Comparison of ENCODE assay signal across 18 cellular contexts in the genomic region with DNA sequence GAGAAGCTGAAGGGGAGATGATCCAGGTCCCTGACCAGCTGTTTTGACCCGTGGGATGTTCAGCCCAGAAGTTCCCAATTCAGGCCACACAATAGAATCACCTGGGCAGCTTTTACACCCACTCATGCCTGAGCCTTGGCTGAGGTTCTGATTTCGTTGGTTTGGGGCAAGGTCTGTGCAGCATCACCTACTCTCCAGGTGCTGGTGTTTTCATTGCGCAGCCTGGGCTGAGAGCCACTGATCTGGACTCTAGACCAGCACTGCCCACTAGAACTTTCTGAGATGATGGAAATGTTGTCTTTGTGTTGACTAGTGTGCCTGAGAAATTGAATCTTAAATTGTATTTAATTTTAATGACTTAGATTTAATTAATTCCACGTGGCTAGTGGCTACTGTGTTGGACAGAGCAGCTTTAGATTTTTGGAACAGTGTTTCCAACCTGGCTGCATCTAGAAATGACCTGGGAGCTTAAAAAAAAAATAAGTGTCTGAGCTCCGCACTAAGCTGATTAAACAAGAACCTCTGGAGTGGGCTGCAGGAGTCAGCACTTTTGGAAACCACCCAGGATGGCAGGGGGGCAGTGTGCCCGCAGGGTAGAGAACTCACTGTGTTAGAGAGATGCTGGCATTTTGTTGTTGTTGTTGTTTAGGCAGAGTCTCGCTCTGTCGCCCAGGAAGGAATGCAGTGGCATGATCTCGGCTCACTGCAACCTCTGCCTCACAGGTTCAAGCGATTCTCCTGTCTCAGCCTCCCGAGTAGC. TPM values are rescaled to one million over a fixed set of nuclear protein-coding genes. Genes with fewer than 3 reads are reported as not detected.
DNase-seq lines count a peak whose midpoint lies in the region; ATAC-seq and TF ChIP-seq lines count a peak whose summit lies in the region.
"Had no signal": no experiment of that assay in that cellular context is flagged by ENCODE, and none has a peak within 500 bp of the region (broad histone marks: within the 10 kb centered on the region; RNA-seq: fewer than 3 reads in every experiment).

No MANE protein-coding gene starts in this region.

- no peak overlapping the region for H2BK5ac ChIP-seq in mesenchymal stem cell (ENCODE audit: low read depth, low read length, poor library complexity, severe bottlenecking)

- peaks cover 24% of the 10 kb centered on the region for H3K79me1 ChIP-seq in mesenchymal stem cell (replicated peaks; ENCODE audit: low read length, poor library complexity, severe bottlenecking)

- H3K18ac ChIP-seq in mesenchymal stem cell (ENCODE audit: low read depth in 1 of 2, low read length in 2 of 2): no peak overlapping the region

- no peak overlapping the region for H2AFZ ChIP-seq in mesenchymal stem cell (ENCODE audit: low read depth, low read length)

- no peak overlapping the region for H3K4me2 ChIP-seq in mesenchymal stem cell (ENCODE audit: low read length, poor library complexity, severe bottlenecking)

- TF ChIP-seq EP300 in sigmoid colon (IDR thresholded peaks at IDR 0.05) (no peak), ovary (IDR thresholded peaks at IDR 0.05) (no peak)

- POLR2A ChIA-PET in activated CD4-positive, alpha-beta memory T cell treated with anti-CD3 and anti-CD28 coated beads, Interleukin-2, amount 10 ng/mL, durations not matched to agents 7 days and 5 days (lab: Charles Lee): no interaction called here
- POLR2A ChIA-PET in activated CD4-positive, alpha-beta T cell treated with anti-CD3 and anti-CD28 coated beads for 36 hours (lab: Charles Lee): no interaction called here

- H2BK12ac ChIP-seq in mesenchymal stem cell (ENCODE audit: low read length in 2 of 2): no peak overlapping the region

- H3K9ac ChIP-seq in mesenchymal stem cell (ENCODE audit: low read length): no peak overlapping the region

- TF ChIP-seq CTCF in neutrophil (IDR thresholded peaks at IDR 0.05) (no peak), sigmoid colon (IDR thresholded peaks at IDR 0.05) (no peak), ovary (IDR thresholded peaks at IDR 0.05) (no peak)

- H3K27ac ChIP-seq in mesenchymal stem cell (ENCODE audit: low read length, poor library complexity, severe bottlenecking): no peak overlapping the region
- peak overlapping the region; percentile 49 for H3K27ac ChIP-seq in neutrophil
- no peak overlapping the region for H3K27ac ChIP-seq in sigmoid colon
- H3K27ac ChIP-seq in ovary: no peak overlapping the region

- H3K14ac ChIP-seq in mesenchymal stem cell (ENCODE audit: low read length in 2 of 2): no peak overlapping the region

- intact Hi-C loops in sigmoid colon (cut with DNase I): no loop called here
- intact Hi-C loops in ovary (cut with DNase I): no loop called here
- intact Hi-C loops in activated CD4-positive, alpha-beta T cell treated with anti-CD3 and anti-CD28 coated beads for 36 hours (cut with DNase I, micrococcal nuclease): no loop called here

- H3K36me3 ChIP-seq in mesenchymal stem cell (ENCODE audit: control insufficient read depth in 1 of 2, insufficient read depth in 2 of 2, low read depth in 1 of 2, low read length in 2 of 2) (peaks cover 0 to 51% of the 10 kb centered on the region in 2 experiments), neutrophil (peaks cover 95% of the 10 kb centered on the region), sigmoid colon (peaks cover 0 to 16% (median 2%) of the 10 kb centered on the region in 4 donors), ovary (no peaks in the 10 kb centered on the region)
- H3K36me3 ChIP-seq: BE2C had no signal

- peak overlapping the region; percentile 20 for H2AK5ac ChIP-seq in mesenchymal stem cell (ENCODE audit: low read length, severe bottlenecking)

- H3K4ac ChIP-seq in mesenchymal stem cell (ENCODE audit: low read depth in 1 of 2, low read length in 2 of 2): no peak overlapping the region

- H4K8ac ChIP-seq in mesenchymal stem cell (ENCODE audit: low read length): no peak overlapping the region

- no peak overlapping the region for H2BK15ac ChIP-seq in mesenchymal stem cell (ENCODE audit: low read depth, poor library complexity, severe bottlenecking)

- TF ChIP-seq POLR2A in sigmoid colon (IDR thresholded peaks at IDR 0.05) (no peak), ovary (IDR thresholded peaks at IDR 0.05) (no peak)

- H3K27me3 ChIP-seq in mesenchymal stem cell (ENCODE audit: control insufficient read depth in 1 of 2, insufficient read depth in 1 of 2, low read length in 2 of 2) (peaks cover 0 to 58% of the 10 kb centered on the region in 2 experiments), neutrophil (no peaks in the 10 kb centered on the region), sigmoid colon (no peaks in the 10 kb centered on the region), ovary (no peaks in the 10 kb centered on the region)
- H3K27me3 ChIP-seq: BE2C had no signal

- peaks cover 24% of the 10 kb centered on the region for H3K4me1 ChIP-seq in mesenchymal stem cell (ENCODE audit: control insufficient read depth, insufficient read depth, low read depth, low read length)
- peaks cover 8 to 11% of the 10 kb centered on the region in 2 experiments for H3K4me1 ChIP-seq in neutrophil (ENCODE audit: control insufficient read depth in 1 of 2, insufficient read depth in 1 of 2, low read depth in 1 of 2, low read length in 1 of 2)
- no peaks in the 10 kb centered on the region for H3K4me1 ChIP-seq in sigmoid colon
- H3K4me1 ChIP-seq in ovary (ENCODE audit: insufficient read depth): no peaks in the 10 kb centered on the region
- H3K4me1 ChIP-seq: BE2C had no signal

- H3K23ac ChIP-seq in mesenchymal stem cell (ENCODE audit: low read length in 2 of 2): no peak overlapping the region

- no peak overlapping the region for H3K27ac Mint-ChIP-seq in activated CD4-positive, alpha-beta memory T cell treated with anti-CD3 and anti-CD28 coated beads, Interleukin-2, amount 10 ng/mL, durations not matched to agents 7 days and 5 days
- no peak overlapping the region for H3K27ac Mint-ChIP-seq in activated CD4-positive, alpha-beta T cell treated with anti-CD3 and anti-CD28 coated beads for 36 hours

- H3K27me3 Mint-ChIP-seq in activated CD4-positive, alpha-beta memory T cell treated with anti-CD3 and anti-CD28 coated beads, Interleukin-2, amount 10 ng/mL, durations not matched to agents 7 days and 5 days: peaks cover 11% of the 10 kb centered on the region
- H3K27me3 Mint-ChIP-seq in activated CD4-positive, alpha-beta T cell treated with anti-CD3 and anti-CD28 coated beads for 36 hours: peaks cover 3% of the 10 kb centered on the region

- no peak overlapping the region for H3K4me3 Mint-ChIP-seq in activated CD4-positive, alpha-beta memory T cell treated with anti-CD3 and anti-CD28 coated beads, Interleukin-2, amount 10 ng/mL, durations not matched to agents 7 days and 5 days
- H3K4me3 Mint-ChIP-seq in activated CD4-positive, alpha-beta T cell treated with anti-CD3 and anti-CD28 coated beads for 36 hours: no peak overlapping the region
- H3K4me3 Mint-ChIP-seq: CD4-positive, CD25-positive, alpha-beta regulatory T cell; CD8-positive, alpha-beta memory T cell; H9 had no signal

- no peaks in the 10 kb centered on the region for H3K36me3 Mint-ChIP-seq in activated CD4-positive, alpha-beta memory T cell treated with anti-CD3 and anti-CD28 coated beads, Interleukin-2, amount 10 ng/mL, durations not matched to agents 7 days and 5 days (ENCODE audit: low read depth)
- H3K36me3 Mint-ChIP-seq in activated CD4-positive, alpha-beta T cell treated with anti-CD3 and anti-CD28 coated beads for 36 hours (ENCODE audit: low read depth): no peaks in the 10 kb centered on the region
- H3K36me3 Mint-ChIP-seq: CD4-positive, CD25-positive, alpha-beta regulatory T cell; CD8-positive, alpha-beta memory T cell had no signal

- H3K4me3 ChIP-seq in mesenchymal stem cell (ENCODE audit: insufficient read depth in 1 of 2, low read depth in 1 of 2, low read length in 2 of 2) (no peak overlapping the region), neutrophil (ENCODE audit: low read depth in 1 of 2, low read length in 1 of 2) (no peak overlapping the region), sigmoid colon (no peak overlapping the region), ovary (no peak overlapping the region)
- H3K4me3 ChIP-seq: GM12878 had no signal

- CTCF ChIA-PET in activated CD4-positive, alpha-beta memory T cell treated with anti-CD3 and anti-CD28 coated beads, Interleukin-2, amount 10 ng/mL, durations not matched to agents 7 days and 5 days (lab: Charles Lee): no interaction called here
- CTCF ChIA-PET in activated CD4-positive, alpha-beta T cell treated with anti-CD3 and anti-CD28 coated beads for 36 hours (lab: Charles Lee): interaction anchor here (0.6 to 1.0 kb wide), 2 partner anchors 188 to 1809 kb away, joined by 3 read pairs; no protein-coding TSS in a partner anchor

- ATAC-seq in activated CD4-positive, alpha-beta T cell treated with anti-CD3 and anti-CD28 coated beads for 36 hours: no peak
- ATAC-seq: GM12878 had no signal

- H3K9me3 Mint-ChIP-seq in activated CD4-positive, alpha-beta memory T cell treated with anti-CD3 and anti-CD28 coated beads, Interleukin-2, amount 10 ng/mL, durations not matched to agents 7 days and 5 days: no peaks in the 10 kb centered on the region
- no peaks in the 10 kb centered on the region for H3K9me3 Mint-ChIP-seq in activated CD4-positive, alpha-beta T cell treated with anti-CD3 and anti-CD28 coated beads for 36 hours (ENCODE audit: low read depth)
- H3K9me3 Mint-ChIP-seq: CD8-positive, alpha-beta memory T cell; H9 had no signal

- H3K9me3 ChIP-seq in mesenchymal stem cell (ENCODE audit: control insufficient read depth, low read length) (no peaks in the 10 kb centered on the region), neutrophil (no peaks in the 10 kb centered on the region), sigmoid colon (no peaks in the 10 kb centered on the region), ovary (no peaks in the 10 kb centered on the region)
- H3K9me3 ChIP-seq: BE2C had no signal

- H4K91ac ChIP-seq in mesenchymal stem cell (ENCODE audit: low read length): no peak overlapping the region

- no peaks in the 10 kb centered on the region for H3K4me1 Mint-ChIP-seq in activated CD4-positive, alpha-beta memory T cell treated with anti-CD3 and anti-CD28 coated beads, Interleukin-2, amount 10 ng/mL, durations not matched to agents 7 days and 5 days
- H3K4me1 Mint-ChIP-seq in activated CD4-positive, alpha-beta T cell treated with anti-CD3 and anti-CD28 coated beads for 36 hours: no peaks in the 10 kb centered on the region
- H3K4me1 Mint-ChIP-seq: CD4-positive, CD25-positive, alpha-beta regulatory T cell; CD8-positive, alpha-beta memory T cell had no signal

- no peak overlapping the region for H2BK120ac ChIP-seq in mesenchymal stem cell (ENCODE audit: low read depth, low read length)

- WGBS in mesenchymal stem cell: 88% methylated on average over 10 of the region's 11 CpGs
- 65 to 79% methylated on average over 11 of the region's 11 CpGs for WGBS in sigmoid colon, 2 donors
- 60 to 67% (median 63%) methylated on average over 11 of the region's 11 CpGs for WGBS in ovary, 3 donors

- no peak for DNase-seq in mesenchymal stem cell
- peak; percentile 44 for DNase-seq in sigmoid colon
- no peak for DNase-seq in ovary
- no peak for DNase-seq in activated CD4-positive, alpha-beta memory T cell treated with anti-CD3 and anti-CD28 coated beads, Interleukin-2, amount 10 ng/mL, durations not matched to agents 7 days and 5 days
- DNase-seq in activated CD4-positive, alpha-beta T cell treated with anti-CD3 and anti-CD28 coated beads for 36 hours: no peak
- DNase-seq: ACHN; BE2C; C1 segment of cervical spinal cord; CD4-positive, CD25-positive, alpha-beta regulatory T cell; CD8-positive, alpha-beta memory T cell; COR-L47; DMS 273 treated with DMSO at 0.1 percent for 48 hours; DMS53; DND-41; EL; H9 had no signal

RNA-seq across cellular contexts. Expression of a gene that starts 33.7 kb away (rescaled TPM):
- polyA plus RNA-seq in mesenchymal stem cell (2013, experiment 1 of 2): 0.33 TPM
- 0.37 TPM for polyA plus RNA-seq in mesenchymal stem cell (2013, experiment 2 of 2)
- total RNA-seq in sigmoid colon (10 to 100 TPM; 12.5 to 49.6 (median 13.7) TPM), ovary (10 to 100 TPM in 1 of 7 donors, 1 to 10 TPM in 6; 2.3 to 16.5 (median 4.4) TPM)
- polyA plus RNA-seq in sigmoid colon (1 to 10 TPM; 1.6 to 4.1 (median 2.4) TPM), ovary (10 to 100 TPM in 1 of 2 donors, 1 to 10 TPM in 1; 8.6 to 12.3 TPM)
- not detected for total RNA-seq in activated CD4-positive, alpha-beta memory T cell treated with anti-CD3 and anti-CD28 coated beads, Interleukin-2, amount 10 ng/mL, durations not matched to agents 7 days and 5 days
- under 1 TPM in 1 of 2 experiments, not detected in 1; 0.02 TPM for total RNA-seq in activated CD4-positive, alpha-beta T cell treated with anti-CD3 and anti-CD28 coated beads for 36 hours
